23 cellular contexts compared by ENCODE assay signal in genomic region chr10:64840341-64840740, GRCh38.
DNase-seq lines count a peak whose midpoint lies in the region; ATAC-seq, FAIRE-seq and TF ChIP-seq lines count a peak whose summit lies in the region.
"Had no signal": no experiment of that assay in that cellular context is flagged by ENCODE, and none has a peak within 500 bp of the region (broad histone marks: within the 10 kb centered on the region; RNA-seq: fewer than 3 reads in every experiment).

No MANE protein-coding gene starts in this region.

- H3K9me3 Mint-ChIP-seq in CD8-positive, alpha-beta T cell: peaks cover 11% of the 10 kb centered on the region

- 82 to 87% (median 86%) methylated on average over 12 of the region's 12 CpGs for WGBS in heart left ventricle, 4 donors

- H3K36me3 ChIP-seq in heart left ventricle (no peaks in the 10 kb centered on the region), lower lobe of right lung (no peaks in the 10 kb centered on the region)
- no peaks in the 10 kb centered on the region for H3K36me3 ChIP-seq in CD8-positive, alpha-beta T cell (ENCODE audit: insufficient read depth, low read length)
- H3K36me3 ChIP-seq: BLaER1, HAP-1 had no signal

- no peaks in the 10 kb centered on the region for H3K27me3 ChIP-seq in heart left ventricle
- H3K27me3 ChIP-seq in lower lobe of right lung (ENCODE audit: low read depth): no peaks in the 10 kb centered on the region
- H3K27me3 ChIP-seq in CD8-positive, alpha-beta T cell (ENCODE audit: insufficient read depth, low read length): no peaks in the 10 kb centered on the region
- H3K27me3 ChIP-seq: BLaER1 had no signal

- CTCF ChIA-PET in CD8-positive, alpha-beta T cell (lab: Charles Lee): no interaction called here

- peak; percentile 40 for FAIRE-seq in urothelium cell line (lab: Jason Lieb, UNC)
- FAIRE-seq: A204.1, D721Med, GM12878, GM19239 had no signal

- H3K27me3 Mint-ChIP-seq in CD8-positive, alpha-beta T cell (ENCODE audit: low read depth): no peaks in the 10 kb centered on the region
- H3K27me3 Mint-ChIP-seq: B cell; CD4-positive, CD25-positive, alpha-beta regulatory T cell; CD8-positive, alpha-beta memory T cell had no signal

- H3K27ac ChIP-seq in heart left ventricle (no peak overlapping the region), lower lobe of right lung (no peak overlapping the region)
- H3K27ac ChIP-seq in CD8-positive, alpha-beta T cell (ENCODE audit: low read depth, low read length): no peak overlapping the region
- H3K27ac ChIP-seq: 22Rv1, BLaER1, C4-2B, GM23248 had no signal

- H3K27ac Mint-ChIP-seq in CD8-positive, alpha-beta T cell: no peak overlapping the region
- H3K27ac Mint-ChIP-seq: B cell; CD4-positive, CD25-positive, alpha-beta regulatory T cell; CD8-positive, alpha-beta memory T cell; HFFc6 had no signal

- H3K4me3 Mint-ChIP-seq in CD8-positive, alpha-beta T cell: no peak overlapping the region
- H3K4me3 Mint-ChIP-seq: B cell; CD4-positive, CD25-positive, alpha-beta regulatory T cell; CD8-positive, alpha-beta memory T cell; HFFc6 had no signal

- POLR2A ChIA-PET in CD8-positive, alpha-beta T cell (lab: Charles Lee): no interaction called here

- DNase-seq in Right ventricle myocardium superior (peak; percentile 34), heart left ventricle (no peak), lower lobe of right lung (peak; percentile 25), urothelium cell line (ENCODE audit: low spot score) (no peak), HPDE6-E6E7 (ENCODE audit: extremely low spot score) (no peak)
- DNase-seq in CD8-positive, alpha-beta T cell: no peak
- DNase-seq: CD4-positive, CD25-positive, alpha-beta regulatory T cell; CD8-positive, alpha-beta memory T cell; DMS 273 treated with DMSO at 0.1 percent for 48 hours; DMS79; EL; GDM1; GM23248; HFFc6 had no signal

- no peak for TF ChIP-seq CTCF in heart left ventricle (IDR thresholded peaks at IDR 0.05)
- TF ChIP-seq CTCF in lower lobe of right lung (IDR thresholded peaks at IDR 0.05): no peak
- no peak for TF ChIP-seq CTCF in CD8-positive, alpha-beta T cell (IDR thresholded peaks at IDR 0.05)

- H3K4me1 Mint-ChIP-seq in CD8-positive, alpha-beta T cell (ENCODE audit: low read depth): no peaks in the 10 kb centered on the region
- H3K4me1 Mint-ChIP-seq: B cell; CD4-positive, CD25-positive, alpha-beta regulatory T cell; CD8-positive, alpha-beta memory T cell had no signal

- H3K36me3 Mint-ChIP-seq in CD8-positive, alpha-beta T cell: no peaks in the 10 kb centered on the region
- H3K36me3 Mint-ChIP-seq: CD4-positive, CD25-positive, alpha-beta regulatory T cell; CD8-positive, alpha-beta memory T cell had no signal

- intact Hi-C loops in Right ventricle myocardium superior (cut with DNase I): no loop called here
- intact Hi-C loops in heart left ventricle (cut with DNase I): no loop called here
- intact Hi-C loops in lower lobe of right lung (cut with DNase I): no loop called here
- intact Hi-C loops in CD8-positive, alpha-beta T cell (cut with DNase I, micrococcal nuclease): no loop called here

- no peak overlapping the region for H3K4me3 ChIP-seq in heart left ventricle
- H3K4me3 ChIP-seq in lower lobe of right lung: no peak overlapping the region
- no peak overlapping the region for H3K4me3 ChIP-seq in CD8-positive, alpha-beta T cell (ENCODE audit: low read depth, low read length)
- H3K4me3 ChIP-seq: BLaER1, GM12878, GM23248, HAP-1 had no signal

- ATAC-seq in Right ventricle myocardium superior (ENCODE audit: poor library complexity): no peak
- ATAC-seq in heart left ventricle: no peak
- no peak for ATAC-seq in lower lobe of right lung
- no peak for ATAC-seq in CD8-positive, alpha-beta T cell
- ATAC-seq: GM12878 had no signal

- no peaks in the 10 kb centered on the region for H3K4me1 ChIP-seq in heart left ventricle
- H3K4me1 ChIP-seq in lower lobe of right lung: no peaks in the 10 kb centered on the region
- H3K4me1 ChIP-seq in CD8-positive, alpha-beta T cell (ENCODE audit: insufficient read depth, low read length): no peaks in the 10 kb centered on the region
- H3K4me1 ChIP-seq: BLaER1, HAP-1 had no signal

- peaks cover 0 to 3% (median 0%) of the 10 kb centered on the region in 12 donors for H3K9me3 ChIP-seq in heart left ventricle
- no peaks in the 10 kb centered on the region for H3K9me3 ChIP-seq in lower lobe of right lung
- no peaks in the 10 kb centered on the region for H3K9me3 ChIP-seq in CD8-positive, alpha-beta T cell (ENCODE audit: low read length)
- H3K9me3 ChIP-seq: BLaER1, HAP-1 had no signal

- TF ChIP-seq POLR2A in heart left ventricle (IDR thresholded peaks at IDR 0.05): no peak

Comparison
In these comparisons a context has a peak if more than half of its experiments do, and no peak if none do; other contexts are left out.
1. DNase-seq: peak in Right ventricle myocardium superior (single experiment) and lower lobe of right lung (single experiment); none in heart left ventricle (0 of 5), urothelium cell line (single experiment), CD8-positive, alpha-beta T cell (0 of 7) and HPDE6-E6E7 (single experiment).